ENCODE assay signal across 15 cellular contexts in genomic region chr15:58396181-58396580, GRCh38. TPM values are rescaled to one million over a fixed set of nuclear protein-coding genes. Genes with fewer than 3 reads are reported as not detected.
DNase-seq lines count a peak whose midpoint lies in the region; ATAC-seq and TF ChIP-seq lines count a peak whose summit lies in the region.
"Had no signal": no experiment of that assay in that cellular context is flagged by ENCODE, and none has a peak within 500 bp of the region (broad histone marks: within the 10 kb centered on the region; RNA-seq: fewer than 3 reads in every experiment).

No MANE protein-coding gene starts in this region.

- intact Hi-C loops in Right ventricle myocardium superior (cut with DNase I): no loop called here

- no peak overlapping the region for H3K18ac ChIP-seq in H9 (ENCODE audit: insufficient read length, low read depth, low read length)

- TF ChIP-seq CTCF in HFFc6 (IDR thresholded peaks at IDR 0.05) (no peak), fibroblast of villous mesenchyme (IDR thresholded peaks at IDR 0.05; ENCODE audit: insufficient read depth, low read depth, low read length) (no peak), H9 (conservative IDR thresholded peaks at IDR 0.05) (no peak), GM10266 (IDR thresholded peaks at IDR 0.05; ENCODE audit: control insufficient read depth, insufficient read depth, low read depth, missing control alignments) (no peak)

- no peak overlapping the region for H2BK15ac ChIP-seq in H9 (ENCODE audit: low read depth, low read length)

- ATAC-seq in HG03135 (IDR thresholded peaks at IDR 0.05; ENCODE audit: unreplicated experiment): no peak
- ATAC-seq in Right ventricle myocardium superior (ENCODE audit: poor library complexity): no peak

- no peak overlapping the region for H3K27ac ChIP-seq in H9 (ENCODE audit: insufficient read length, low read depth, low read length)

- H3K79me2 ChIP-seq in H9 (ENCODE audit: insufficient read depth, low read length): no peaks in the 10 kb centered on the region

- no peaks in the 10 kb centered on the region for H3K23me2 ChIP-seq in H9 (ENCODE audit: insufficient read length, low read depth, low read length, poor library complexity, severe bottlenecking)

- H3K14ac ChIP-seq in H9 (ENCODE audit: insufficient read depth, low read length): no peak overlapping the region

- H3K4me1 ChIP-seq in H9 (ENCODE audit: insufficient read depth, low read length): no peaks in the 10 kb centered on the region

- no peak overlapping the region for H3K9ac ChIP-seq in H9 (ENCODE audit: extremely low read depth, insufficient read length, low read length)

- no peak overlapping the region for H4K91ac ChIP-seq in H9 (ENCODE audit: insufficient read length, low read depth, low read length)

- H2AK5ac ChIP-seq in H9 (ENCODE audit: insufficient read length, low read length): no peak overlapping the region

- no peaks in the 10 kb centered on the region for H3K9me3 ChIP-seq in H9 (ENCODE audit: control insufficient read depth, low read depth, low read length)

- no peaks in the 10 kb centered on the region for H3K27me3 ChIP-seq in H9 (ENCODE audit: insufficient read depth, low read length)

- H3K36me3 Mint-ChIP-seq in HFFc6 (ENCODE audit: low read depth) (no peaks in the 10 kb centered on the region), H9 (ENCODE audit: insufficient read depth in 1 of 3, low read depth in 3 of 3) (no peaks in the 10 kb centered on the region)
- H3K36me3 Mint-ChIP-seq: activated CD4-positive, alpha-beta memory T cell treated with anti-CD3 and anti-CD28 coated beads for 36 hours had no signal

- peaks cover 27% of the 10 kb centered on the region for H3K4me1 Mint-ChIP-seq in HFFc6 (ENCODE audit: low read depth)
- H3K4me1 Mint-ChIP-seq in H9: peaks cover 17 to 19% of the 10 kb centered on the region in 2 experiments; a peak in 3 of 4 replicates

- H2BK12ac ChIP-seq in H9 (ENCODE audit: insufficient read length, low read depth, low read length): no peak overlapping the region

- no CpG with 5 or more reads among the region's 3 CpGs for WGBS in H9 (ENCODE audit: extremely low coverage, insufficient read length, low lambda C conversion rate)

- H4K5ac ChIP-seq in H9 (ENCODE audit: insufficient read length, low read depth, low read length): no peak overlapping the region

- no peaks in the 10 kb centered on the region for H3K79me1 ChIP-seq in H9 (ENCODE audit: insufficient read depth, low read depth, low read length, poor library complexity, severe bottlenecking)

- peak; percentile 35 for DNase-seq in A172 (ENCODE audit: low spot score)
- peak; percentile 89 for DNase-seq in HFFc6
- peak; percentile 100 for DNase-seq in amniotic epithelial cell (ENCODE audit: low read depth)
- DNase-seq in fibroblast of villous mesenchyme (ENCODE audit: low read depth): peak; percentile 98
- DNase-seq in H9: no peak
- no peak for DNase-seq in GM10266 (ENCODE audit: extremely low spot score)
- no peak for DNase-seq in Right ventricle myocardium superior
- DNase-seq: activated CD4-positive, alpha-beta memory T cell treated with anti-CD3 and anti-CD28 coated beads for 36 hours; activated naive CD4-positive, alpha-beta T cell treated with anti-CD3 and anti-CD28 coated beads, Interleukin-2, amount 50 U/mL, for 16 hours; islet precursor cell; NCI-H1105; NCI-H774; nephron progenitor cell; stimulated activated naive CD4-positive, alpha-beta T cell had no signal

- no peak overlapping the region for H3K4me3 ChIP-seq in fibroblast of villous mesenchyme (ENCODE audit: low read depth, low read length)

- H3T11ph ChIP-seq in H9 (ENCODE audit: low read length): no peak overlapping the region

- peaks cover 9% of the 10 kb centered on the region for H3K27me3 Mint-ChIP-seq in HFFc6 (ENCODE audit: insufficient read depth)
- peaks cover 2% of the 10 kb centered on the region; the same call in 1 of the 2 replicates for H3K27me3 Mint-ChIP-seq in H9 (ENCODE audit: low read depth)

- H3K4me3 Mint-ChIP-seq in HFFc6 (peak overlapping the region; percentile 35), H9 (no peak overlapping the region)
- H3K4me3 Mint-ChIP-seq: activated CD4-positive, alpha-beta memory T cell treated with anti-CD3 and anti-CD28 coated beads for 36 hours; nephron progenitor cell had no signal

- no peak overlapping the region for H2BK5ac ChIP-seq in H9 (ENCODE audit: insufficient read length, low read length)

- H3K4me2 ChIP-seq in H9 (ENCODE audit: insufficient read depth, insufficient read length, low read length): no peak overlapping the region

- no peak overlapping the region for H3K56ac ChIP-seq in H9 (ENCODE audit: insufficient read length, low read depth, low read length)

- H2BK20ac ChIP-seq in H9 (ENCODE audit: low read depth, low read length, poor library complexity, severe bottlenecking): no peak overlapping the region

- no peak overlapping the region for H2AFZ ChIP-seq in H9 (ENCODE audit: low read length)

- H4K20me1 ChIP-seq in H9 (ENCODE audit: control insufficient read depth, insufficient read depth, insufficient read length): no peaks in the 10 kb centered on the region

- H3K4ac ChIP-seq in H9 (ENCODE audit: low read depth, low read length): no peak overlapping the region

- no peak overlapping the region for H2BK120ac ChIP-seq in H9 (ENCODE audit: low read depth, low read length, poor library complexity, severe bottlenecking)

- H3K23ac ChIP-seq in H9 (ENCODE audit: insufficient read length, low read depth, low read length): no peak overlapping the region

- H3K27ac Mint-ChIP-seq in HFFc6 (peak overlapping the region; percentile 61), H9 (no peak overlapping the region)
- H3K27ac Mint-ChIP-seq: activated CD4-positive, alpha-beta memory T cell treated with anti-CD3 and anti-CD28 coated beads for 36 hours; nephron progenitor cell had no signal

- H3K9me3 Mint-ChIP-seq in HFFc6: no peaks in the 10 kb centered on the region
- no peaks in the 10 kb centered on the region; a peak in 1 of 5 replicates for H3K9me3 Mint-ChIP-seq in H9
- H3K9me3 Mint-ChIP-seq: activated CD4-positive, alpha-beta memory T cell treated with anti-CD3 and anti-CD28 coated beads for 36 hours; nephron progenitor cell had no signal

- no peak overlapping the region for H4K8ac ChIP-seq in H9 (replicated peaks; ENCODE audit: insufficient read length, low read depth, low read length)

RNA-seq across cellular contexts. Expression of gene LIPC, which starts 35.6 kb away (rescaled TPM):
- total RNA-seq in A172 (2014; rRNA removed; shearing (Covaris generic)): 0.55 TPM in 1 of 2 replicates, not detected in the other
- total RNA-seq in HFFc6 (2021; fragmentation: NEBNext Ultra II Directional; extraction: Animal tissue kit (Norgen Biotek cat#: 25700)): not detected
- 0.86 and 0.97 TPM in 2 replicates for total RNA-seq in fibroblast of villous mesenchyme
- not detected in 2 replicates for total RNA-seq in H9 (2021)
- 0.65 TPM for total RNA-seq in Right ventricle myocardium superior
- total RNA-seq: activated CD4-positive, alpha-beta memory T cell treated with anti-CD3 and anti-CD28 coated beads for 36 hours had no signal

Comparison
In these comparisons a context has a peak if more than half of its experiments do, and no peak if none do; other contexts are left out.
1. DNase-seq: peak in A172 (single experiment), HFFc6 (single experiment), amniotic epithelial cell (single experiment) and fibroblast of villous mesenchyme (single experiment); none in H9 (single experiment), GM10266 (single experiment) and Right ventricle myocardium superior (single experiment).